1 cellular context compared by ENCODE assay signal in genomic region chr2:224952942-224953657, GRCh38.
TF ChIP-seq lines count a peak whose summit lies in the region.

No MANE protein-coding gene starts in this region.

TF ChIP-seq in HepG2, 621 proteins besides CTCF, POLR2A, EP300 and RAD21 (continued from another document):
- TF ChIP-seq, protein P1, sequence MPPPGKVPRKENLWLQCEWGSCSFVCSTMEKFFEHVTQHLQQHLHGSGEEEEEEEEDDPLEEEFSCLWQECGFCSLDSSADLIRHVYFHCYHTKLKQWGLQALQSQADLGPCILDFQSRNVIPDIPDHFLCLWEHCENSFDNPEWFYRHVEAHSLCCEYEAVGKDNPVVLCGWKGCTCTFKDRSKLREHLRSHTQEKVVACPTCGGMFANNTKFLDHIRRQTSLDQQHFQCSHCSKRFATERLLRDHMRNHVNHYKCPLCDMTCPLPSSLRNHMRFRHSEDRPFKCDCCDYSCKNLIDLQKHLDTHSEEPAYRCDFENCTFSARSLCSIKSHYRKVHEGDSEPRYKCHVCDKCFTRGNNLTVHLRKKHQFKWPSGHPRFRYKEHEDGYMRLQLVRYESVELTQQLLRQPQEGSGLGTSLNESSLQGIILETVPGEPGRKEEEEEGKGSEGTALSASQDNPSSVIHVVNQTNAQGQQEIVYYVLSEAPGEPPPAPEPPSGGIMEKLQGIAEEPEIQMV (CRISPR knock-in tag; IDR thresholded peaks at IDR 0.05; ENCODE audit: low read depth): no peak
- TF ChIP-seq ZNF782 (CRISPR knock-in tag; IDR thresholded peaks at IDR 0.05; ENCODE audit: borderline replicate concordance) (no peak), ZNF264 (CRISPR knock-in tag; IDR thresholded peaks at IDR 0.05) (no peak), ZMAT3 (CRISPR knock-in tag; conservative IDR thresholded peaks at IDR 0.05) (no peak)
